17 cellular contexts compared by ENCODE assay signal in genomic region chr1:36762174-36762573, GRCh38.
DNase-seq lines count a peak whose midpoint lies in the region; ATAC-seq, FAIRE-seq and TF ChIP-seq lines count a peak whose summit lies in the region.
"Had no signal": no experiment of that assay in that cellular context is flagged by ENCODE, and none has a peak within 500 bp of the region (broad histone marks: within the 10 kb centered on the region; RNA-seq: fewer than 3 reads in every experiment).

No MANE protein-coding gene starts in this region.

- no peak overlapping the region for H2BK20ac ChIP-seq in IMR-90 (ENCODE audit: low read depth, low read length)

- BruUV-seq in IMR-90 (replicated peaks; lab: Mats Ljungman, UMichigan) (no TSS peak), HepG2 (replicated peaks; lab: Mats Ljungman, UMichigan) (no TSS peak)

- H3K4me2 ChIP-seq in IMR-90 (ENCODE audit: low read depth, low read length), result no peak overlapping the region
- H3K4me2 ChIP-seq in HepG2 (ENCODE audit: low read depth, low read length), result no peak overlapping the region
- H3K4me2 ChIP-seq in neuronal stem cell (ENCODE audit: insufficient read depth, low read length, poor library complexity, severe bottlenecking), result no peak overlapping the region

- H2BK5ac ChIP-seq in IMR-90 (ENCODE audit: low read depth, low read length, poor library complexity, severe bottlenecking) (peak overlapping the region; percentile 40), neuronal stem cell (ENCODE audit: low read length) (no peak overlapping the region)

- no peak overlapping the region for H3K18ac ChIP-seq in IMR-90 (ENCODE audit: low read depth, low read length)
- H3K18ac ChIP-seq in neuronal stem cell (ENCODE audit: low read length), result peak overlapping the region; percentile 24

- H3K56ac ChIP-seq in IMR-90 (ENCODE audit: extremely low read depth, insufficient read depth, low read length), result no peak overlapping the region

- POLR2A ChIA-PET in IMR-90 (lab: Charles Lee; ENCODE audit: unreplicated experiment), result no interaction called here
- POLR2A ChIA-PET in HepG2 (lab: Yijun Ruan, JAX), result no interaction called here

- no peaks in the 10 kb centered on the region for H3K79me2 ChIP-seq in HepG2 (ENCODE audit: insufficient read depth, low read length)

- no peak overlapping the region for H3K9ac ChIP-seq in IMR-90 (ENCODE audit: low read depth, low read length)
- no peak overlapping the region for H3K9ac ChIP-seq in HepG2 (ENCODE audit: insufficient read depth, low read depth, low read length)
- no peak overlapping the region for H3K9ac ChIP-seq in neuronal stem cell (ENCODE audit: low read depth, low read length, poor library complexity)

- no peak overlapping the region for H3K4ac ChIP-seq in IMR-90 (ENCODE audit: low read depth, low read length)
- H3K4ac ChIP-seq in neuronal stem cell (ENCODE audit: low read length), result no peak overlapping the region

- H2BK12ac ChIP-seq in neuronal stem cell (ENCODE audit: low read length), result peak overlapping the region; percentile 7

- no peak overlapping the region for H3K27ac ChIP-seq in IMR-90 (ENCODE audit: insufficient read depth, low read length)
- H3K27ac ChIP-seq in HepG2 (ENCODE audit: extremely low read length, insufficient read depth, low read length), result no peak overlapping the region
- H3K27ac ChIP-seq in neuronal stem cell (replicated peaks; ENCODE audit: low read length), result no peak overlapping the region

- in situ Hi-C loops in IMR-90 (cut with MboI; ENCODE audit: low sequenced_read_pairs) (no loop called here), HepG2 (cut with HindIII; ENCODE audit: extremely low pct_ligation_motif_present, low pct_unique_long_range_greater_than_20kb) (no loop called here)

- CTCF ChIA-PET in IMR-90 (lab: Yijun Ruan, JAX) (no interaction called here), HepG2 (lab: Yijun Ruan, JAX; ENCODE audit: low intra/inter-chr PET ratio, low total read pairs) (no interaction called here)

- H2AK5ac ChIP-seq in IMR-90 (ENCODE audit: low read depth, low read length) (no peak overlapping the region), neuronal stem cell (ENCODE audit: low read depth, low read length) (no peak overlapping the region)

- H3K9me1 ChIP-seq in IMR-90 (ENCODE audit: insufficient read depth, low read length), result no peaks in the 10 kb centered on the region

- no peaks in the 10 kb centered on the region for H3K79me1 ChIP-seq in IMR-90 (ENCODE audit: low read depth in 1 of 2, low read length in 2 of 2)
- no peaks in the 10 kb centered on the region for H3K79me1 ChIP-seq in neuronal stem cell (ENCODE audit: low read depth, low read length)

- no peak for TF ChIP-seq RAD21 in IMR-90 (IDR thresholded peaks at IDR 0.05; ENCODE audit: low read length)
- no peak for TF ChIP-seq RAD21 in HepG2 (CRISPR knock-in tag; IDR thresholded peaks at IDR 0.05)

- ATAC-seq in IMR-90 (ENCODE audit: low read depth), result no peak
- no peak for ATAC-seq in HepG2
- ATAC-seq in HG03097 (IDR thresholded peaks at IDR 0.05; ENCODE audit: low FRiP score, unreplicated experiment), result no peak
- ATAC-seq in HG02642 (IDR thresholded peaks at IDR 0.05; ENCODE audit: poor library complexity, unreplicated experiment), result no peak
- ATAC-seq in GM18870 (IDR thresholded peaks at IDR 0.05; ENCODE audit: unreplicated experiment), result no peak

- no peak overlapping the region for H4K5ac ChIP-seq in IMR-90 (ENCODE audit: low read depth, low read length)

- no peak overlapping the region for H3K14ac ChIP-seq in IMR-90 (replicated peaks; ENCODE audit: low read depth, low read length)
- H3K14ac ChIP-seq in neuronal stem cell (ENCODE audit: low read length), result peak overlapping the region; percentile 66

- no peak overlapping the region for H2AK9ac ChIP-seq in IMR-90 (replicated peaks; ENCODE audit: low read depth, low read length, poor library complexity)

- 0% methylated on average over 1 of the region's 3 CpGs; no CpG with 5 or more reads in 1 of the 2 experiments for WGBS in IMR-90 (ENCODE audit: extremely low coverage in 2 of 2, insufficient read length in 1 of 2), 2 experiments
- WGBS in HepG2 (ENCODE audit: low lambda C conversion rate), result 6% methylated on average over 2 of the region's 3 CpGs
- no CpG with 5 or more reads among the region's 3 CpGs for WGBS in neuronal stem cell (ENCODE audit: extremely low coverage in 2 of 2, insufficient read length in 2 of 2, insufficient replicate concordance in 1 of 2), 2 donors

- H3K23ac ChIP-seq in IMR-90 (ENCODE audit: low read depth, low read length), result no peak overlapping the region
- H3K23ac ChIP-seq in neuronal stem cell (ENCODE audit: low read depth, low read length, poor library complexity), result no peak overlapping the region

- no peak overlapping the region for H3K4me3 ChIP-seq in IMR-90 (ENCODE audit: insufficient read depth, low read depth, low read length)
- H3K4me3 ChIP-seq in bronchial epithelial cell (ENCODE audit: low read depth, low read length), result no peak overlapping the region
- no peak overlapping the region for H3K4me3 ChIP-seq in HepG2 (replicated peaks in 1 of 3; ENCODE audit: insufficient read depth in 1 of 3, low read depth in 2 of 3, low read length in 3 of 3)
- H3K4me3 ChIP-seq in neuronal stem cell (ENCODE audit: low read length in 2 of 2), result peak overlapping the region in 1 of 2 donors; percentile 30
- H3K4me3 ChIP-seq: HAP-1 had no signal

- intact Hi-C loops in IMR-90 (cut with micrococcal nuclease), result no loop called here
- intact Hi-C loops in HepG2 (cut with micrococcal nuclease; ENCODE audit: unreplicated experiment), result no loop called here

- H4K20me1 ChIP-seq in IMR-90 (ENCODE audit: insufficient read depth, low read length) (no peaks in the 10 kb centered on the region), HepG2 (ENCODE audit: insufficient read depth, low read length) (no peaks in the 10 kb centered on the region)

- no peak overlapping the region for H2AFZ ChIP-seq in IMR-90 (replicated peaks; ENCODE audit: low read length, poor library complexity)
- H2AFZ ChIP-seq in HepG2 (ENCODE audit: low read length), result no peak overlapping the region
- H2AFZ ChIP-seq in neuronal stem cell (ENCODE audit: low read length), result no peak overlapping the region

- H2BK120ac ChIP-seq in IMR-90 (ENCODE audit: low read depth, low read length) (no peak overlapping the region), neuronal stem cell (ENCODE audit: low read depth, low read length) (no peak overlapping the region)

- TF ChIP-seq POLR2A in IMR-90 (IDR thresholded peaks at IDR 0.05; ENCODE audit: low read depth, low read length) (no peak), HepG2 (IDR thresholded peaks at IDR 0.05; ENCODE audit: insufficient read depth in 1 of 2, low read depth in 2 of 2, low read length in 2 of 2) (no peak)

- FAIRE-seq in bronchial epithelial cell (lab: Jason Lieb, UNC) (peak; percentile 87), HepG2 (lab: Jason Lieb, UNC) (peak; percentile 18)
- FAIRE-seq: A204.1 had no signal

- no peak for TF ChIP-seq EP300 in HepG2 (IDR thresholded peaks at IDR 0.05; ENCODE audit: low read depth in 2 of 2, low read length in 2 of 2)
- no peak for TF ChIP-seq EP300 in HepG2 (CRISPR knock-in tag; IDR thresholded peaks at IDR 0.05; ENCODE audit: borderline replicate concordance)

- H4K91ac ChIP-seq in IMR-90 (ENCODE audit: insufficient read depth, low read depth, low read length) (no peak overlapping the region), neuronal stem cell (ENCODE audit: low read depth, low read length, poor library complexity) (no peak overlapping the region)

- dilution Hi-C loops in IMR-90 (cut with HindIII; ENCODE audit: low sequenced_read_pairs, unreplicated experiment), result no loop called here

- H3K36me3 ChIP-seq in IMR-90 (ENCODE audit: control insufficient read depth, insufficient read depth, low read length) (no peaks in the 10 kb centered on the region), bronchial epithelial cell (ENCODE audit: control insufficient read depth, insufficient read depth, low read length) (no peaks in the 10 kb centered on the region), HepG2 (replicated peaks in 1 of 2; ENCODE audit: control insufficient read depth in 1 of 2, insufficient read depth in 2 of 2, low read length in 2 of 2) (no peaks in the 10 kb centered on the region), neuronal stem cell (replicated peaks in 1 of 2; ENCODE audit: control insufficient read depth in 2 of 2, insufficient read depth in 2 of 2, low read length in 2 of 2) (no peaks in the 10 kb centered on the region)
- H3K36me3 ChIP-seq: BE2C, HAP-1 had no signal

- H3K27me3 ChIP-seq in IMR-90 (ENCODE audit: control insufficient read depth, insufficient read depth, low read length) (no peaks in the 10 kb centered on the region; the same call in 1 of the 2 replicates), bronchial epithelial cell (ENCODE audit: control insufficient read depth, insufficient read depth, low read length) (no peaks in the 10 kb centered on the region), HepG2 (ENCODE audit: control insufficient read depth in 1 of 2, insufficient read depth in 2 of 2, low read length in 2 of 2) (no peaks in the 10 kb centered on the region; a peak in 1 of 5 replicates), neuronal stem cell (ENCODE audit: control insufficient read depth in 3 of 3, insufficient read depth in 3 of 3, low read depth in 1 of 3, low read length in 3 of 3) (no peaks in the 10 kb centered on the region)
- H3K27me3 ChIP-seq: BE2C had no signal

- H2BK15ac ChIP-seq in IMR-90 (ENCODE audit: low read depth, low read length) (no peak overlapping the region), neuronal stem cell (ENCODE audit: low read length) (peak overlapping the region; percentile 56)

- TF ChIP-seq CTCF in IMR-90 (conservative IDR thresholded peaks at IDR 0.05; ENCODE audit: low read depth, low read length), result no peak
- no peak for TF ChIP-seq CTCF in bronchial epithelial cell (IDR thresholded peaks at IDR 0.05; ENCODE audit: insufficient read depth, low read length, severe bottlenecking)
- TF ChIP-seq CTCF in HepG2 (CRISPR knock-in tag; IDR thresholded peaks at IDR 0.05), result no peak

- no peak for DNase-seq in IMR-90
- no peak for DNase-seq in bronchial epithelial cell (ENCODE audit: low read depth)
- DNase-seq in HepG2 (ENCODE audit: low spot score), result no peak
- DNase-seq in neuronal stem cell (ENCODE audit: low spot score), result no peak
- no peak for DNase-seq in putamen (ENCODE audit: low spot score)
- DNase-seq: ACHN, BE2C, C1 segment of cervical spinal cord, Caco-2, DMS153, DMS79, GF-D8 had no signal

- H3K4me1 ChIP-seq in IMR-90 (ENCODE audit: control insufficient read depth, insufficient read depth, low read length) (no peaks in the 10 kb centered on the region), HepG2 (ENCODE audit: insufficient read depth, low read length) (0 out of 2 replicates have a peak, but pooled peaks cover 6% of the 10 kb centered on the region), neuronal stem cell (ENCODE audit: control insufficient read depth in 2 of 2, insufficient read depth in 1 of 2, low read depth in 1 of 2, low read length in 2 of 2) (peaks cover 0 to 23% of the 10 kb centered on the region in 2 donors)
- H3K4me1 ChIP-seq: BE2C, Caco-2, HAP-1 had no signal

- no peaks in the 10 kb centered on the region for H3K9me3 ChIP-seq in IMR-90 (ENCODE audit: control insufficient read depth, insufficient read depth, low read length)
- no peaks in the 10 kb centered on the region for H3K9me3 ChIP-seq in HepG2 (ENCODE audit: low read length)
- peaks cover 0 to 4% of the 10 kb centered on the region in 2 donors for H3K9me3 ChIP-seq in neuronal stem cell (replicated peaks in 1 of 2; ENCODE audit: control insufficient read depth in 2 of 2, insufficient read depth in 1 of 2, low read depth in 1 of 2, low read length in 2 of 2)
- H3K9me3 ChIP-seq: BE2C, Caco-2, HAP-1 had no signal

- H4K8ac ChIP-seq in IMR-90 (ENCODE audit: low read depth in 2 of 2, low read length in 2 of 2), result no peak overlapping the region
- no peak overlapping the region for H4K8ac ChIP-seq in neuronal stem cell (ENCODE audit: low read depth, low read length)
